23 cellular contexts compared by ENCODE assay signal in the genomic region with DNA sequence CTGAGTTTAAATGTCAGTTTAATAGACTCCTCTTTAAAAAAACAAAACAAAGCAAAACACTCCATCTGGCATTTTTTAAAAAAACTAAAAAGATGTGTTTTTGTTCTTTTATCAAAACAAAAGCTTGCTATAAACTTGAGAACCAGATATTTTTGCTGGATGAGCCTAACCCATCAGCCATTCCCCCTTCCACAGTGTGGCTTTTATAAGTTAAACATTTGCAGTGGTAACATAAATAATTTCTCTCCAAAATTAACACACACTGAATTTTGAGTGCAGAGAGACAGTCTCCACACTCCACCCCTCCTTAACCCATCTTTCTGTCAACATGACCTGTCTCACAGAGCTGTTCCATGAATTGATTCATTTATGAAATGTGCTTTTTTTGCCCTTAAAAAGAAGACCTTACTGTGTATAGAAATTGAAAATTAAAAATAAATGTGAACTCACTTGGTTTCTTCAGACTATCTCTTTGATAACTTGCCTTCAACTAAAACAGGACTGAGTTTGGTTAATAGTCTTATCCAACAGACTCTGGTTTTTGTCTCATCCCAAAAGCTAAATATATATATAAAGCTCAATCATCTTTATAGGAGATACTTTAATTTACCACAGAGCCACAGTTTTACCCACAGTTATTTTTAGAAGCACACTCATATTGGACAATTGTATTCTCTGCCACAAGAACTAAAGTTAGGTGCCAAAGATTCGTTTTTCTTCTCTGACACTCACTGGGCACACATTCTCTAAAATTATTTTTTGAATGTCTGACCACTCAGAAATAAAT.
DNase-seq lines count a peak whose midpoint lies in the region; TF ChIP-seq lines count a peak whose summit lies in the region.
"Had no signal": no experiment of that assay in that cellular context is flagged by ENCODE, and none has a peak within 500 bp of the region (broad histone marks: within the 10 kb centered on the region; RNA-seq: fewer than 3 reads in every experiment).

No MANE protein-coding gene starts in this region.

- H3K9ac ChIP-seq in fibroblast of lung (ENCODE audit: insufficient read depth, low read length), result no peak overlapping the region
- H3K9ac ChIP-seq: parathyroid adenoma had no signal

- no peak overlapping the region for H3K4me2 ChIP-seq in fibroblast of lung (ENCODE audit: extremely low read depth, insufficient read depth, low read length)
- H3K4me2 ChIP-seq: GM23338 had no signal

- no peaks in the 10 kb centered on the region for H3K27me3 Mint-ChIP-seq in osteocyte (ENCODE audit: unreplicated experiment)
- H3K27me3 Mint-ChIP-seq: T-helper 17 cell had no signal

- no peaks in the 10 kb centered on the region for H3K27me3 ChIP-seq in fibroblast of lung (ENCODE audit: control insufficient read depth, insufficient read depth, low read length)
- H3K27me3 ChIP-seq in A673 (replicated peaks; ENCODE audit: insufficient read depth, low read depth, low read length, poor library complexity), result no peaks in the 10 kb centered on the region
- H3K27me3 ChIP-seq: right lobe of liver, SJSA1, upper lobe of right lung had no signal

- no peaks in the 10 kb centered on the region for H4K20me1 ChIP-seq in fibroblast of lung (ENCODE audit: control insufficient read depth, extremely low read depth, insufficient read depth, low read length)

- H3K36me3 ChIP-seq in fibroblast of lung (ENCODE audit: control insufficient read depth, insufficient read depth, low read length), result no peaks in the 10 kb centered on the region
- H3K36me3 ChIP-seq in A673 (ENCODE audit: insufficient read depth, low read length, poor library complexity, severe bottlenecking), result no peaks in the 10 kb centered on the region
- H3K36me3 ChIP-seq: right lobe of liver, SJSA1, upper lobe of right lung had no signal

- BruUV-seq in A673 (replicated peaks; lab: Mats Ljungman, UMichigan), result no TSS peak

- peak overlapping the region; percentile 93 for H3K27ac Mint-ChIP-seq in osteocyte (ENCODE audit: unreplicated experiment)
- H3K27ac Mint-ChIP-seq: activated CD4-positive, alpha-beta T cell treated with anti-CD3 and anti-CD28 coated beads, Interleukin-2, amount 10 ng/mL, durations not matched to agents 7 days and 5 days; activated CD8-positive, alpha-beta memory T cell treated with anti-CD3 and anti-CD28 coated beads, Interleukin-2, amount 10 ng/mL, durations not matched to agents 7 days and 5 days; GM23338; naive thymus-derived CD8-positive, alpha-beta T cell; T-helper 17 cell had no signal

- peak; percentile 12 for DNase-seq in NCI-H1092 treated with DMSO at 0.1 percent for 48 hours (lab: John Stamatoyannopoulos, UW)
- no peak for DNase-seq in NCI-H1092 (lab: John Stamatoyannopoulos, UW)
- peak; percentile 14 for DNase-seq in NCI-H69 (lab: John Stamatoyannopoulos, UW)
- peak; percentile 28 to 49 for DNase-seq in fibroblast of lung (ENCODE audit: low read depth in 2 of 2)
- no peak for DNase-seq in osteocyte (ENCODE audit: extremely low spot score, unreplicated experiment)
- DNase-seq in GDM1 (lab: John Stamatoyannopoulos, UW), result no peak
- DNase-seq in A673 (ENCODE audit: low spot score), result no peak
- DNase-seq in NCI-H2029 treated with DMSO at 0.1 percent for 48 hours (lab: John Stamatoyannopoulos, UW), result no peak
- DNase-seq: activated CD4-positive, alpha-beta T cell treated with anti-CD3 and anti-CD28 coated beads, Interleukin-2, amount 10 ng/mL, durations not matched to agents 7 days and 5 days; activated CD8-positive, alpha-beta memory T cell treated with anti-CD3 and anti-CD28 coated beads, Interleukin-2, amount 10 ng/mL, durations not matched to agents 7 days and 5 days; activated naive CD4-positive, alpha-beta T cell treated with anti-CD3 and anti-CD28 coated beads, Interleukin-2, amount 50 U/mL, for 16 hours; erythroblast; kidney glomerular epithelial cell; mesendoderm; naive thymus-derived CD8-positive, alpha-beta T cell; NCI-H1436 treated with DMSO at 0.1 percent for 48 hours; right lobe of liver; T-helper 17 cell; upper lobe of right lung had no signal

- peaks cover 12% of the 10 kb centered on the region for H3K9me3 Mint-ChIP-seq in osteocyte (ENCODE audit: unreplicated experiment)

- H3K79me2 ChIP-seq in fibroblast of lung (ENCODE audit: control insufficient read depth, insufficient read depth, low read length), result no peaks in the 10 kb centered on the region
- H3K79me2 ChIP-seq: parathyroid adenoma had no signal

- TF ChIP-seq CTCF in fibroblast of lung (conservative IDR thresholded peaks at IDR 0.05 in 1 of 2, IDR thresholded peaks at IDR 0.05 in 1 of 2; ENCODE audit: low read depth in 1 of 2, low read length in 2 of 2) (no peak), osteocyte (IDR thresholded peaks at IDR 0.05) (no peak), A673 (conservative IDR thresholded peaks at IDR 0.05; ENCODE audit: low read depth, low read length) (no peak)

- peaks cover 9% of the 10 kb centered on the region for H3K36me3 Mint-ChIP-seq in osteocyte (ENCODE audit: unreplicated experiment)
- H3K36me3 Mint-ChIP-seq: activated CD8-positive, alpha-beta memory T cell treated with anti-CD3 and anti-CD28 coated beads, Interleukin-2, amount 10 ng/mL, durations not matched to agents 7 days and 5 days had no signal

- H3K9me3 ChIP-seq in fibroblast of lung (ENCODE audit: control insufficient read depth, insufficient read depth, low read depth, low read length), result no peaks in the 10 kb centered on the region
- H3K9me3 ChIP-seq in A673 (ENCODE audit: low read depth, low read length, poor library complexity, severe bottlenecking), result no peaks in the 10 kb centered on the region
- H3K9me3 ChIP-seq: right lobe of liver, SJSA1, upper lobe of right lung had no signal

- H2AFZ ChIP-seq in fibroblast of lung (ENCODE audit: low read length), result no peak overlapping the region
- H2AFZ ChIP-seq: GM23338, parathyroid adenoma had no signal

- CTCF ChIA-PET in A673 (lab: Charles Lee), result no interaction called here

- H3K27ac ChIP-seq in fibroblast of lung (ENCODE audit: insufficient read depth, low read length), result no peak overlapping the region
- no peak overlapping the region for H3K27ac ChIP-seq in A673 (ENCODE audit: low read depth, low read length, poor library complexity, severe bottlenecking)
- H3K27ac ChIP-seq: HL-60, parathyroid adenoma, right lobe of liver, SJSA1, upper lobe of right lung had no signal

- POLR2A ChIA-PET in A673 (lab: Charles Lee; ENCODE audit: low non-redundant PET), result no interaction called here

- peaks cover 59% of the 10 kb centered on the region for H3K4me1 Mint-ChIP-seq in osteocyte (ENCODE audit: unreplicated experiment)
- H3K4me1 Mint-ChIP-seq: activated CD4-positive, alpha-beta T cell treated with anti-CD3 and anti-CD28 coated beads, Interleukin-2, amount 10 ng/mL, durations not matched to agents 7 days and 5 days; activated CD8-positive, alpha-beta memory T cell treated with anti-CD3 and anti-CD28 coated beads, Interleukin-2, amount 10 ng/mL, durations not matched to agents 7 days and 5 days; naive thymus-derived CD8-positive, alpha-beta T cell; T-helper 17 cell had no signal

- intact Hi-C loops in A673 (cut with micrococcal nuclease; ENCODE audit: unreplicated experiment), result no loop called here

- H3K4me3 ChIP-seq in fibroblast of lung (replicated peaks in 1 of 4; ENCODE audit: control extremely low read depth in 1 of 4, insufficient read depth in 1 of 4, low read depth in 3 of 4, low read length in 4 of 4) (no peak overlapping the region), A673 (ENCODE audit: low read depth, low read length, poor library complexity, severe bottlenecking) (no peak overlapping the region)
- H3K4me3 ChIP-seq: GM23338, right lobe of liver, SJSA1, upper lobe of right lung had no signal

- peak overlapping the region; percentile 23 for H3K4me3 Mint-ChIP-seq in osteocyte (ENCODE audit: unreplicated experiment)
- H3K4me3 Mint-ChIP-seq: activated CD4-positive, alpha-beta T cell treated with anti-CD3 and anti-CD28 coated beads, Interleukin-2, amount 10 ng/mL, durations not matched to agents 7 days and 5 days; activated CD8-positive, alpha-beta memory T cell treated with anti-CD3 and anti-CD28 coated beads, Interleukin-2, amount 10 ng/mL, durations not matched to agents 7 days and 5 days; GM23338; naive thymus-derived CD8-positive, alpha-beta T cell; T-helper 17 cell had no signal

- H3K4me1 ChIP-seq in fibroblast of lung (ENCODE audit: control insufficient read depth, extremely low read depth, insufficient read depth, low read length) (no peaks in the 10 kb centered on the region), A673 (ENCODE audit: insufficient read depth, low read length, poor library complexity, severe bottlenecking) (no peaks in the 10 kb centered on the region)
- H3K4me1 ChIP-seq: right lobe of liver, SJSA1, upper lobe of right lung had no signal

Comparison
In these comparisons a context has a peak if more than half of its experiments do, and no peak if none do; other contexts are left out.
1. DNase-seq: peak in NCI-H1092 treated with DMSO at 0.1 percent for 48 hours (single experiment), NCI-H69 (single experiment) and fibroblast of lung (2 of 2); none in NCI-H1092 (single experiment), osteocyte (single experiment), GDM1 (single experiment), A673 (single experiment) and NCI-H2029 treated with DMSO at 0.1 percent for 48 hours (single experiment).